In the genomic region with DNA sequence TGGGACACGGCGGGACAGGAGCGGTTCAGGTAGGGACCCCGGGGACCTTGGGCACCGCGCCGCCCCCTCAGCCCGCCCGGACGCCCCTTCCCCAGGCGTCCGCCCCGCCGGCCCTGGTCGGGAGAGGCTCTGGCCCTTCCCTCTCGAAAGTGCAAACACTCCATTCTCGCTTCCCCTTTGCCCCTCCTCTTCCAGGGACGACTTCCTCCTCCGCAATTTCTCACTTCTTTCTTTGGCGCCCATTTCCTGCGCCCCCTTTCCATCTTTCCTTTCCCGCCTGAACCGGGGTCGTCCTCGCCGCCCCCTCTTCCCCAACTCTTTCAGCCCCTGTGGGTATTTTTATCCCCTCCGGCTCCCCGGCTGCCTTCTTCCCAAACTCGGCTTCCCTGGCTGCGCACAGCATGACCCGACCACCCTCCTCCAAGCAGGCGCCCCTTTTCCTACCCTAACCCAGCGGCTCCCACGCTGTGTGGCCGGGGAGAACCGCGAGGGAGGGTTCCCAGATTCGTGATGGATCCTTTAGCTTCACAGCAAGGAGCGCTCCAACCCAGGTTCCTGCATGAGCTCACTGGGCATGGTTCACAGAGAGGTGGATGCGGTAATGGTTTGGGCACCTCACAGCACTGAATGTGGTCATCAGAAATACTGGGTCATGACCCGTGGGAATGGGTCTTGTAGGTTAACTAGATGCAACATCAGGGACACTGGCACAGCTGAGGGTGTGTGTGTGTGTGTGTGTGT, we compare ENCODE assay signal across 8 cellular contexts. TPM values are rescaled to one million over a fixed set of nuclear protein-coding genes. Genes with fewer than 3 reads are reported as not detected.
A peak's percentile ranks its signal among the peaks of the same experiment; 100 is the strongest.
DNase-seq lines count a peak whose midpoint lies in the region; ATAC-seq and TF ChIP-seq lines count a peak whose summit lies in the region.

No MANE protein-coding gene starts in this region.

- peak overlapping the region; percentile 53 for H3K4me2 ChIP-seq in parathyroid adenoma (ENCODE audit: low read length)

- TF ChIP-seq CTCF in WI38 (IDR thresholded peaks at IDR 0.05; ENCODE audit: low read depth, low read length) (no peak), parathyroid adenoma (IDR thresholded peaks at IDR 0.05) (no peak)

- no peaks in the 10 kb centered on the region for H3K4me1 ChIP-seq in parathyroid adenoma

- no peaks in the 10 kb centered on the region for H3K27me3 ChIP-seq in parathyroid adenoma (ENCODE audit: control insufficient read depth, insufficient read depth, low read length)

- peak overlapping the region; percentile 69 for H3K27ac ChIP-seq in parathyroid adenoma

- no peaks in the 10 kb centered on the region for H3K9me3 ChIP-seq in parathyroid adenoma (ENCODE audit: control insufficient read depth, low read length)

- no peaks in the 10 kb centered on the region for H3K79me2 ChIP-seq in parathyroid adenoma

- ATAC-seq in GM21529 (IDR thresholded peaks at IDR 0.05; ENCODE audit: unreplicated experiment): peak; percentile 17

- H2AFZ ChIP-seq in parathyroid adenoma: peak overlapping the region; percentile 88

- H3K4me3 ChIP-seq in WI38 (ENCODE audit: low read depth, low read length): peak overlapping the region; percentile 40
- peak overlapping the region; percentile 34 for H3K4me3 ChIP-seq in parathyroid adenoma (ENCODE audit: low read depth, low read length)

- H3K36me3 ChIP-seq in parathyroid adenoma (ENCODE audit: control insufficient read depth, insufficient read depth, low read length): no peaks in the 10 kb centered on the region

- no peak overlapping the region for H3K9ac ChIP-seq in parathyroid adenoma

- peak; percentile 60 for DNase-seq in Daoy (ENCODE audit: low read depth)
- DNase-seq in NAMALWA (ENCODE audit: low spot score): peak; percentile 36
- peak; percentile 24 for DNase-seq in glomerular visceral epithelial cell (ENCODE audit: extremely low spot score)
- no peak for DNase-seq in activated effector memory CD4-positive, alpha-beta T cell treated with Interleukin-2 at 50 U/mL for 16 hours
- DNase-seq in UCSD-AML1 (lab: John Stamatoyannopoulos, UW; ENCODE audit: unreplicated experiment): no peak

RNA-seq across cellular contexts. Expression of gene RAB39A, which starts 0.7 kb away (rescaled TPM):
- 15.6 and 15.7 TPM in 2 replicates for total RNA-seq in Daoy (2014; rRNA removed; shearing (Covaris generic))

Comparison
In these comparisons a context has a peak if more than half of its experiments do, and no peak if none do; other contexts are left out.
1. DNase-seq: peak in Daoy (single experiment), NAMALWA (single experiment) and glomerular visceral epithelial cell (single experiment); none in activated effector memory CD4-positive, alpha-beta T cell treated with Interleukin-2 at 50 U/mL for 16 hours (single experiment) and UCSD-AML1 (single experiment).